1 cellular context compared by ENCODE assay signal in genomic region chr7:129224251-129225205, GRCh38.
TF ChIP-seq lines count a peak whose summit lies in the region.

Gene AHCYL2 (plus strand): TSS chr7:129225030.

TF ChIP-seq in K562, 482 proteins besides CTCF, POLR2A, EP300 and RAD21 (continued from another document and continues in another):
- TF ChIP-seq, protein P1, sequence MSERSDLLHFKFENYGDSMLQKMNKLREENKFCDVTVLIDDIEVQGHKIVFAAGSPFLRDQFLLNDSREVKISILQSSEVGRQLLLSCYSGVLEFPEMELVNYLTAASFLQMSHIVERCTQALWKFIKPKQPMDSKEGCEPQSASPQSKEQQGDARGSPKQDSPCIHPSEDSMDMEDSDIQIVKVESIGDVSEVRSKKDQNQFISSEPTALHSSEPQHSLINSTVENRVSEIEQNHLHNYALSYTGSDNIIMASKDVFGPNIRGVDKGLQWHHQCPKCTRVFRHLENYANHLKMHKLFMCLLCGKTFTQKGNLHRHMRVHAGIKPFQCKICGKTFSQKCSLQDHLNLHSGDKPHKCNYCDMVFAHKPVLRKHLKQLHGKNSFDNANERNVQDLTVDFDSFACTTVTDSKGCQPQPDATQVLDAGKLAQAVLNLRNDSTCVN (CRISPR knock-in tag; IDR thresholded peaks at IDR 0.05) = peak; percentile 86
- TF ChIP-seq TOE1 (IDR thresholded peaks at IDR 0.05; ENCODE audit: borderline replicate concordance) = peak; percentile 99
- peak; percentile 60; the same call in 1 of the 2 replicates for TF ChIP-seq TOE1 (CRISPR knock-in tag; IDR thresholded peaks at IDR 0.05; ENCODE audit: borderline replicate concordance, low read depth)
- TF ChIP-seq ZNF639 (CRISPR knock-in tag; conservative IDR thresholded peaks at IDR 0.05 in 1 of 2, IDR thresholded peaks at IDR 0.05 in 1 of 2) = peak in 1 of 2 experiments; percentile 97; a peak in 2 of 4 replicates
- no peak for TF ChIP-seq ZNF347 (CRISPR knock-in tag; IDR thresholded peaks at IDR 0.05; ENCODE audit: low read depth)
- TF ChIP-seq, protein P2, sequence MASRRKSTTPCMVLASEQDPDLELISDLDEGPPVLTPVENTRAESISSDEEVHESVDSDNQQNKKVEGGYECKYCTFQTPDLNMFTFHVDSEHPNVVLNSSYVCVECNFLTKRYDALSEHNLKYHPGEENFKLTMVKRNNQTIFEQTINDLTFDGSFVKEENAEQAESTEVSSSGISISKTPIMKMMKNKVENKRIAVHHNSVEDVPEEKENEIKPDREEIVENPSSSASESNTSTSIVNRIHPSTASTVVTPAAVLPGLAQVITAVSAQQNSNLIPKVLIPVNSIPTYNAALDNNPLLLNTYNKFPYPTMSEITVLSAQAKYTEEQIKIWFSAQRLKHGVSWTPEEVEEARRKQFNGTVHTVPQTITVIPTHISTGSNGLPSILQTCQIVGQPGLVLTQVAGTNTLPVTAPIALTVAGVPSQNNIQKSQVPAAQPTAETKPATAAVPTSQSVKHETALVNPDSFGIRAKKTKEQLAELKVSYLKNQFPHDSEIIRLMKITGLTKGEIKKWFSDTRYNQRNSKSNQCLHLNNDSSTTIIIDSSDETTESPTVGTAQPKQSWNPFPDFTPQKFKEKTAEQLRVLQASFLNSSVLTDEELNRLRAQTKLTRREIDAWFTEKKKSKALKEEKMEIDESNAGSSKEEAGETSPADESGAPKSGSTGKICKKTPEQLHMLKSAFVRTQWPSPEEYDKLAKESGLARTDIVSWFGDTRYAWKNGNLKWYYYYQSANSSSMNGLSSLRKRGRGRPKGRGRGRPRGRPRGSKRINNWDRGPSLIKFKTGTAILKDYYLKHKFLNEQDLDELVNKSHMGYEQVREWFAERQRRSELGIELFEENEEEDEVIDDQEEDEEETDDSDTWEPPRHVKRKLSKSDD (conservative IDR thresholded peaks at IDR 0.05; ENCODE audit: low read length) = peak; percentile 98
- TF ChIP-seq SIX5 (IDR thresholded peaks at IDR 0.05; ENCODE audit: borderline replicate concordance in 1 of 2, insufficient read depth in 1 of 2, low read depth in 1 of 2, low read length in 2 of 2) = peak; percentile 99
- peak; percentile 90 for TF ChIP-seq PKNOX1 (IDR thresholded peaks at IDR 0.05)
- TF ChIP-seq ZFP30 (CRISPR knock-in tag; IDR thresholded peaks at IDR 0.05; ENCODE audit: borderline replicate concordance) = no peak
- peak; percentile 90; the same call in 1 of the 2 replicates for TF ChIP-seq ZNF263 (CRISPR knock-in tag; IDR thresholded peaks at IDR 0.05; ENCODE audit: borderline replicate concordance)
- TF ChIP-seq PHF20 (IDR thresholded peaks at IDR 0.05; ENCODE audit: partially characterized antibody) = peak; percentile 84
- no peak for TF ChIP-seq IRF9 (tag; IDR thresholded peaks at IDR 0.05)
- TF ChIP-seq, protein P3, sequence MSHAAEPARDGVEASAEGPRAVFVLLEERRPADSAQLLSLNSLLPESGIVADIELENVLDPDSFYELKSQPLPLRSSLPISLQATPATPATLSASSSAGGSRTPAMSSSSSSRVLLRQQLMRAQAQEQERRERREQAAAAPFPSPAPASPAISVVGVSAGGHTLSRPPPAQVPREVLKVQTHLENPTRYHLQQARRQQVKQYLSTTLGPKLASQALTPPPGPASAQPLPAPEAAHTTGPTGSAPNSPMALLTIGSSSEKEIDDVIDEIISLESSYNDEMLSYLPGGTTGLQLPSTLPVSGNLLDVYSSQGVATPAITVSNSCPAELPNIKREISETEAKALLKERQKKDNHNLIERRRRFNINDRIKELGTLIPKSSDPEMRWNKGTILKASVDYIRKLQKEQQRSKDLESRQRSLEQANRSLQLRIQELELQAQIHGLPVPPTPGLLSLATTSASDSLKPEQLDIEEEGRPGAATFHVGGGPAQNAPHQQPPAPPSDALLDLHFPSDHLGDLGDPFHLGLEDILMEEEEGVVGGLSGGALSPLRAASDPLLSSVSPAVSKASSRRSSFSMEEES (CRISPR knock-in tag; IDR thresholded peaks at IDR 0.05) = peak; percentile 98
- peak; percentile 77 for TF ChIP-seq SAP30 (IDR thresholded peaks at IDR 0.05; ENCODE audit: borderline replicate concordance, insufficient read depth, low read depth, low read length, poor library complexity, severe bottlenecking)
- TF ChIP-seq POLR2H (tag; IDR thresholded peaks at IDR 0.05; ENCODE audit: low read depth) = no peak; the same call in 1 of the 2 replicates
- TF ChIP-seq, protein P4, sequence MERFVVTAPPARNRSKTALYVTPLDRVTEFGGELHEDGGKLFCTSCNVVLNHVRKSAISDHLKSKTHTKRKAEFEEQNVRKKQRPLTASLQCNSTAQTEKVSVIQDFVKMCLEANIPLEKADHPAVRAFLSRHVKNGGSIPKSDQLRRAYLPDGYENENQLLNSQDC (CRISPR knock-in tag; IDR thresholded peaks at IDR 0.05) = 0 out of 2 replicates have a peak, but pooled peaks have one; percentile 76
- peak; percentile 38; the same call in 1 of the 2 replicates for TF ChIP-seq SMARCE1 (IDR thresholded peaks at IDR 0.05)
- peak; percentile 98 for TF ChIP-seq ZNF175 (CRISPR knock-in tag; IDR thresholded peaks at IDR 0.05; ENCODE audit: low read depth)
- peak; percentile 67 for TF ChIP-seq E2F3 (CRISPR knock-in tag; IDR thresholded peaks at IDR 0.05)
- peak; percentile 53 for TF ChIP-seq SMAD1 (IDR thresholded peaks at IDR 0.05; ENCODE audit: low read depth, low read length, partially characterized antibody)
- peak; percentile 41 to 62; a peak in 2 of 4 replicates for TF ChIP-seq TBL1XR1 (IDR thresholded peaks at IDR 0.05; ENCODE audit: low read length in 2 of 2)
- peak; percentile 75; the same call in 1 of the 2 replicates for TF ChIP-seq MYNN (IDR thresholded peaks at IDR 0.05)
- no peak for TF ChIP-seq MYNN (CRISPR knock-in tag; IDR thresholded peaks at IDR 0.05)
- peak; percentile 73 for TF ChIP-seq CCNT2 (IDR thresholded peaks at IDR 0.05; ENCODE audit: borderline replicate concordance, extremely low read depth, insufficient read length, low read depth, low read length)
- TF ChIP-seq ZNF324 (CRISPR knock-in tag; IDR thresholded peaks at IDR 0.05) = no peak
- TF ChIP-seq C11orf30 (IDR thresholded peaks at IDR 0.05; ENCODE audit: low read depth) = peak; percentile 45
- peak; percentile 68; the same call in 1 of the 2 replicates for TF ChIP-seq DPF2 (IDR thresholded peaks at IDR 0.05)
- peak; percentile 78 for TF ChIP-seq NR2C2 (CRISPR knock-in tag; IDR thresholded peaks at IDR 0.05)
- peak; percentile 96 for TF ChIP-seq NR2C2 (tag; IDR thresholded peaks at IDR 0.05)
- peak; percentile 97 for TF ChIP-seq SETDB1 (IDR thresholded peaks at IDR 0.05; ENCODE audit: low read length)
- peak; percentile 100 for TF ChIP-seq ETS1 (conservative IDR thresholded peaks at IDR 0.05; ENCODE audit: control insufficient read depth, low read depth, low read length)
- 0 out of 2 replicates have a peak, but pooled peaks have one; percentile 40 for TF ChIP-seq HEY1 (CRISPR knock-in tag; IDR thresholded peaks at IDR 0.05; ENCODE audit: borderline replicate concordance)
- peak; percentile 93 for TF ChIP-seq GABPB1 (CRISPR knock-in tag; IDR thresholded peaks at IDR 0.05)
- TF ChIP-seq ZEB2 (IDR thresholded peaks at IDR 0.05) = peak; percentile 65; the same call in 1 of the 2 replicates
- peak in 1 of 2 experiments; percentile 71; a peak in 2 of 4 replicates for TF ChIP-seq TRIM24 (IDR thresholded peaks at IDR 0.05)
- TF ChIP-seq FOSL1 (tag; conservative IDR thresholded peaks at IDR 0.05) = peak; percentile 58
- TF ChIP-seq NEUROD1 (IDR thresholded peaks at IDR 0.05; ENCODE audit: borderline replicate concordance, low read depth, low read length, partially characterized antibody) = peak; percentile 33
- TF ChIP-seq, protein P5, sequence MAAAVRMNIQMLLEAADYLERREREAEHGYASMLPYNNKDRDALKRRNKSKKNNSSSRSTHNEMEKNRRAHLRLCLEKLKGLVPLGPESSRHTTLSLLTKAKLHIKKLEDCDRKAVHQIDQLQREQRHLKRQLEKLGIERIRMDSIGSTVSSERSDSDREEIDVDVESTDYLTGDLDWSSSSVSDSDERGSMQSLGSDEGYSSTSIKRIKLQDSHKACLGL (CRISPR knock-in tag; IDR thresholded peaks at IDR 0.05; ENCODE audit: borderline replicate concordance, poor library complexity, severe bottlenecking) = no peak
- TF ChIP-seq ETV1 (tag; conservative IDR thresholded peaks at IDR 0.05; ENCODE audit: low read depth) = peak; percentile 97
- TF ChIP-seq TAF15 (IDR thresholded peaks at IDR 0.05; ENCODE audit: low read depth, low read length) = no peak
- TF ChIP-seq, protein P6, sequence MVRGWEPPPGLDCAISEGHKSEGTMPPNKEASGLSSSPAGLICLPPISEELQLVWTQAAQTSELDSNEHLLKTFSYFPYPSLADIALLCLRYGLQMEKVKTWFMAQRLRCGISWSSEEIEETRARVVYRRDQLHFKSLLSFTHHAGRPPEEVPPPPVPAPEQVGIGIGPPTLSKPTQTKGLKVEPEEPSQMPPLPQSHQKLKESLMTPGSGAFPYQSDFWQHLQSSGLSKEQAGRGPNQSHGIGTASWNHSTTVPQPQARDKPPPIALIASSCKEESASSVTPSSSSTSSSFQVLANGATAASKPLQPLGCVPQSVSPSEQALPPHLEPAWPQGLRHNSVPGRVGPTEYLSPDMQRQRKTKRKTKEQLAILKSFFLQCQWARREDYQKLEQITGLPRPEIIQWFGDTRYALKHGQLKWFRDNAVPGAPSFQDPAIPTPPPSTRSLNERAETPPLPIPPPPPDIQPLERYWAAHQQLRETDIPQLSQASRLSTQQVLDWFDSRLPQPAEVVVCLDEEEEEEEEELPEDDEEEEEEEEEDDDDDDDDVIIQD (CRISPR knock-in tag; IDR thresholded peaks at IDR 0.05) = no peak
- TF ChIP-seq FOXK2 (conservative IDR thresholded peaks at IDR 0.05 in 1 of 2, IDR thresholded peaks at IDR 0.05 in 1 of 2; ENCODE audit: low read depth in 2 of 2) = peak; percentile 69 to 92
- no peak for TF ChIP-seq BDP1 (IDR thresholded peaks at IDR 0.05; ENCODE audit: insufficient read depth, insufficient read length)
- no peak for TF ChIP-seq SIRT6 (IDR thresholded peaks at IDR 0.05; ENCODE audit: low read depth, low read length)
- TF ChIP-seq, protein P7, sequence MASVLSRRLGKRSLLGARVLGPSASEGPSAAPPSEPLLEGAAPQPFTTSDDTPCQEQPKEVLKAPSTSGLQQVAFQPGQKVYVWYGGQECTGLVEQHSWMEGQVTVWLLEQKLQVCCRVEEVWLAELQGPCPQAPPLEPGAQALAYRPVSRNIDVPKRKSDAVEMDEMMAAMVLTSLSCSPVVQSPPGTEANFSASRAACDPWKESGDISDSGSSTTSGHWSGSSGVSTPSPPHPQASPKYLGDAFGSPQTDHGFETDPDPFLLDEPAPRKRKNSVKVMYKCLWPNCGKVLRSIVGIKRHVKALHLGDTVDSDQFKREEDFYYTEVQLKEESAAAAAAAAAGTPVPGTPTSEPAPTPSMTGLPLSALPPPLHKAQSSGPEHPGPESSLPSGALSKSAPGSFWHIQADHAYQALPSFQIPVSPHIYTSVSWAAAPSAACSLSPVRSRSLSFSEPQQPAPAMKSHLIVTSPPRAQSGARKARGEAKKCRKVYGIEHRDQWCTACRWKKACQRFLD (CRISPR knock-in tag; IDR thresholded peaks at IDR 0.05) = peak; percentile 97
- TF ChIP-seq TBP (optimal IDR thresholded peaks at IDR 0.05; ENCODE audit: low read depth, low read length) = peak; percentile 76
- peak; percentile 99 for TF ChIP-seq ZNF766 (CRISPR knock-in tag; conservative IDR thresholded peaks at IDR 0.05)
- peak; percentile 67; the same call in 1 of the 2 replicates for TF ChIP-seq HDAC8 (tag; IDR thresholded peaks at IDR 0.05)
- TF ChIP-seq NFRKB (IDR thresholded peaks at IDR 0.05; ENCODE audit: low read depth) = peak; percentile 43; the same call in 1 of the 2 replicates
- TF ChIP-seq, protein P8, sequence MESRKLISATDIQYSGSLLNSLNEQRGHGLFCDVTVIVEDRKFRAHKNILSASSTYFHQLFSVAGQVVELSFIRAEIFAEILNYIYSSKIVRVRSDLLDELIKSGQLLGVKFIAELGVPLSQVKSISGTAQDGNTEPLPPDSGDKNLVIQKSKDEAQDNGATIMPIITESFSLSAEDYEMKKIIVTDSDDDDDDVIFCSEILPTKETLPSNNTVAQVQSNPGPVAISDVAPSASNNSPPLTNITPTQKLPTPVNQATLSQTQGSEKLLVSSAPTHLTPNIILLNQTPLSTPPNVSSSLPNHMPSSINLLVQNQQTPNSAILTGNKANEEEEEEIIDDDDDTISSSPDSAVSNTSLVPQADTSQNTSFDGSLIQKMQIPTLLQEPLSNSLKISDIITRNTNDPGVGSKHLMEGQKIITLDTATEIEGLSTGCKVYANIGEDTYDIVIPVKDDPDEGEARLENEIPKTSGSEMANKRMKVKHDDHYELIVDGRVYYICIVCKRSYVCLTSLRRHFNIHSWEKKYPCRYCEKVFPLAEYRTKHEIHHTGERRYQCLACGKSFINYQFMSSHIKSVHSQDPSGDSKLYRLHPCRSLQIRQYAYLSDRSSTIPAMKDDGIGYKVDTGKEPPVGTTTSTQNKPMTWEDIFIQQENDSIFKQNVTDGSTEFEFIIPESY (CRISPR knock-in tag; IDR thresholded peaks at IDR 0.05) = peak; percentile 75
